Comparison of ENCODE assay signal across 30 cellular contexts in the genomic region with DNA sequence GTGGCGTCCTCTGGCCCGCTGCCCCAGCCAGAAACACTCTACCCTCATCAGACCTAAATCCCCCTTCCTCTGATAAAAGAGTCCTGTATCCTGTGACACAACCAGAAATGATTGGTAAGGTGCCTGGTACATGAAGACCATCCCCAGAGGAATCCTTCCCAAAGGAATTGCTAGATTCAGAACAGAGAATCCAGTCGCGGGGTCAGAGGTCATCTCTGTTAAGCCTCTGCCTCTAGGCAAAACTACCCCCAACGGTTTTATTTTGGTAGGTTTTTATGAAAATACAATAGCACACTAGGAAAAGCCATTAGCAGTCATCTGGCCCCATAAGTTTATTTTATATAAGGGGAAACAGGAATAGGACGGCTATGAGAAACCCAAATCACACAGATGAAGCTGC.
"Had no signal": no experiment of that assay in that cellular context is flagged by ENCODE, and none has a peak within 500 bp of the region (broad histone marks: within the 10 kb centered on the region; RNA-seq: fewer than 3 reads in every experiment).

No MANE protein-coding gene starts in this region.

- H3K4me1 ChIP-seq: ascending aorta, breast epithelium, colonic mucosa had no signal

- H3K27ac Mint-ChIP-seq: activated B cell treated with CpG ODN at 0.5 μM for 24 hours; activated CD4-positive, alpha-beta memory T cell treated with anti-CD3 and anti-CD28 coated beads for 36 hours; activated CD4-positive, alpha-beta T cell treated with anti-CD3 and anti-CD28 coated beads for 36 hours; activated CD4-positive, alpha-beta T cell treated with anti-CD3 and anti-CD28 coated beads, Interleukin-2, amount 10 ng/mL, durations not matched to agents 24 days and 14 days; activated CD8-positive, alpha-beta memory T cell treated with anti-CD3 and anti-CD28 coated beads, Interleukin-2, amount 10 ng/mL, durations not matched to agents 7 days and 5 days; activated CD8-positive, alpha-beta T cell treated with anti-CD3 and anti-CD28 coated beads, Interleukin-2, amount 10 ng/mL, durations not matched to agents 7 days and 5 days; activated naive CD4-positive, alpha-beta T cell treated with anti-CD3 and anti-CD28 coated beads for 36 hours; activated naive CD4-positive, alpha-beta T cell treated with anti-CD3 and anti-CD28 coated beads, Interleukin-2, amount 50 U/mL, for 24 hours; activated naive CD8-positive, alpha-beta T cell treated with anti-CD3 and anti-CD28 coated beads for 36 hours; activated T-helper 1 cell treated with anti-CD3 and anti-CD28 coated beads, Interleukin-12 subunit alpha, Interleukin-12 subunit beta, Interleukin-2, Interleukin-4 antibody, amounts not matched to agents 30 ng/mL and 10 ng/mL and 1 ng/mL, durations not matched to agents 14 hours and 24 hours and 36 hours; activated T-helper 2 cell treated with anti-CD3 and anti-CD28 coated beads, Interferon-gamma antibody, Interleukin-2, Interleukin-4, amounts not matched to agents 10 μg/mL and 5 μg/mL and 100 μg/mL, durations not matched to agents 14 hours and 24 hours and 36 hours; brain; T-helper 17 cell; T-helper 2 cell treated with Interferon-gamma antibody and Interleukin-4, amounts not matched to agents 5 μg/mL and 100 μg/mL, for 36 hours had no signal

- H3K9me3 Mint-ChIP-seq: activated B cell treated with CpG ODN at 0.5 μM for 24 hours; activated CD4-positive, alpha-beta memory T cell treated with anti-CD3 and anti-CD28 coated beads for 36 hours; activated CD4-positive, alpha-beta T cell treated with anti-CD3 and anti-CD28 coated beads, Interleukin-2, amount 10 ng/mL, durations not matched to agents 24 days and 14 days; activated naive CD4-positive, alpha-beta T cell treated with anti-CD3 and anti-CD28 coated beads for 36 hours; activated naive CD4-positive, alpha-beta T cell treated with anti-CD3 and anti-CD28 coated beads, Interleukin-2, amount 50 U/mL, for 24 hours; activated naive CD8-positive, alpha-beta T cell treated with anti-CD3 and anti-CD28 coated beads for 36 hours; activated T-helper 1 cell treated with anti-CD3 and anti-CD28 coated beads, Interleukin-12 subunit alpha, Interleukin-12 subunit beta, Interleukin-2, Interleukin-4 antibody, amounts not matched to agents 30 ng/mL and 10 ng/mL and 1 ng/mL, durations not matched to agents 14 hours and 24 hours and 36 hours; activated T-helper 2 cell treated with anti-CD3 and anti-CD28 coated beads, Interferon-gamma antibody, Interleukin-2, Interleukin-4, amounts not matched to agents 10 μg/mL and 5 μg/mL and 100 μg/mL, durations not matched to agents 14 hours and 24 hours and 36 hours; T-helper 2 cell treated with Interferon-gamma antibody and Interleukin-4, amounts not matched to agents 5 μg/mL and 100 μg/mL, for 36 hours had no signal

- H3K36me3 ChIP-seq: ascending aorta, breast epithelium, cardiac muscle cell, colonic mucosa, WERI-Rb-1 had no signal

- H3K4me1 Mint-ChIP-seq: activated CD4-positive, alpha-beta T cell treated with anti-CD3 and anti-CD28 coated beads for 36 hours; activated CD4-positive, alpha-beta T cell treated with anti-CD3 and anti-CD28 coated beads, Interleukin-2, amount 10 ng/mL, durations not matched to agents 24 days and 14 days; activated CD8-positive, alpha-beta memory T cell treated with anti-CD3 and anti-CD28 coated beads, Interleukin-2, amount 10 ng/mL, durations not matched to agents 7 days and 5 days; activated naive CD4-positive, alpha-beta T cell treated with anti-CD3 and anti-CD28 coated beads, Interleukin-2, amount 50 U/mL, for 24 hours; activated naive CD8-positive, alpha-beta T cell treated with anti-CD3 and anti-CD28 coated beads for 36 hours; brain had no signal

- H3K4me3 Mint-ChIP-seq: activated B cell treated with CpG ODN at 0.5 μM for 24 hours; activated CD4-positive, alpha-beta memory T cell treated with anti-CD3 and anti-CD28 coated beads for 36 hours; activated CD4-positive, alpha-beta T cell treated with anti-CD3 and anti-CD28 coated beads for 36 hours; activated CD4-positive, alpha-beta T cell treated with anti-CD3 and anti-CD28 coated beads, Interleukin-2, amount 10 ng/mL, durations not matched to agents 24 days and 14 days; activated CD8-positive, alpha-beta memory T cell treated with anti-CD3 and anti-CD28 coated beads, Interleukin-2, amount 10 ng/mL, durations not matched to agents 7 days and 5 days; activated CD8-positive, alpha-beta T cell treated with anti-CD3 and anti-CD28 coated beads, Interleukin-2, amount 10 ng/mL, durations not matched to agents 7 days and 5 days; activated naive CD4-positive, alpha-beta T cell treated with anti-CD3 and anti-CD28 coated beads for 36 hours; activated naive CD4-positive, alpha-beta T cell treated with anti-CD3 and anti-CD28 coated beads, Interleukin-2, amount 50 U/mL, for 24 hours; activated naive CD8-positive, alpha-beta T cell treated with anti-CD3 and anti-CD28 coated beads for 36 hours; activated T-helper 1 cell treated with anti-CD3 and anti-CD28 coated beads, Interleukin-12 subunit alpha, Interleukin-12 subunit beta, Interleukin-2, Interleukin-4 antibody, amounts not matched to agents 30 ng/mL and 10 ng/mL and 1 ng/mL, durations not matched to agents 14 hours and 24 hours and 36 hours; brain; T-helper 17 cell; T-helper 2 cell treated with Interferon-gamma antibody and Interleukin-4, amounts not matched to agents 5 μg/mL and 100 μg/mL, for 36 hours had no signal

- H3K36me3 Mint-ChIP-seq: activated CD4-positive, alpha-beta memory T cell treated with anti-CD3 and anti-CD28 coated beads for 36 hours; activated CD8-positive, alpha-beta memory T cell treated with anti-CD3 and anti-CD28 coated beads, Interleukin-2, amount 10 ng/mL, durations not matched to agents 7 days and 5 days; activated naive CD4-positive, alpha-beta T cell treated with anti-CD3 and anti-CD28 coated beads, Interleukin-2, amount 50 U/mL, for 24 hours; activated naive CD8-positive, alpha-beta T cell treated with anti-CD3 and anti-CD28 coated beads for 36 hours; brain had no signal

- H3K27ac ChIP-seq: ascending aorta, breast epithelium, cardiac muscle cell, colonic mucosa, WERI-Rb-1 had no signal

- H3K27me3 ChIP-seq: ascending aorta, breast epithelium, colonic mucosa had no signal

- DNase-seq: activated B cell treated with CpG ODN at 0.5 μM for 24 hours; activated CD4-positive, alpha-beta memory T cell treated with anti-CD3 and anti-CD28 coated beads for 36 hours; activated CD4-positive, alpha-beta T cell treated with anti-CD3 and anti-CD28 coated beads for 36 hours; activated CD4-positive, alpha-beta T cell treated with anti-CD3 and anti-CD28 coated beads, Interleukin-2, amount 10 ng/mL, durations not matched to agents 24 days and 14 days; activated CD8-positive, alpha-beta memory T cell treated with anti-CD3 and anti-CD28 coated beads, Interleukin-2, amount 10 ng/mL, durations not matched to agents 7 days and 5 days; activated CD8-positive, alpha-beta memory T cell treated with anti-CD3 and anti-CD28 coated beads, Interleukin-2, amount 50 U/mL, for 4 hours; activated CD8-positive, alpha-beta T cell treated with anti-CD3 and anti-CD28 coated beads, Interleukin-2, amount 10 ng/mL, durations not matched to agents 7 days and 5 days; activated effector memory CD4-positive, alpha-beta T cell treated with anti-CD3 and anti-CD28 coated beads, Interleukin-2, amount 50 U/mL, for 16 hours; activated naive CD4-positive, alpha-beta T cell treated with anti-CD3 and anti-CD28 coated beads for 36 hours; activated naive CD8-positive, alpha-beta T cell treated with anti-CD3 and anti-CD28 coated beads for 36 hours; activated T-cell treated with anti-CD3 and anti-CD28 coated beads, Interleukin-2, amount 50 U/mL, for 1 hour; activated T-cell treated with anti-CD3 and anti-CD28 coated beads, Interleukin-2, amount 50 U/mL, for 48 hours; central memory CD4-positive, alpha-beta T cell; cerebellar nuclear complex; colonic mucosa; effector CD8-positive, alpha-beta T cell; foreskin fibroblast; T-helper 17 cell; T1000; WERI-Rb-1 had no signal

- H3K4me3 ChIP-seq: ascending aorta, breast epithelium, cardiac muscle cell, colonic mucosa had no signal

- H3K9me3 ChIP-seq: ascending aorta, breast epithelium, colonic mucosa had no signal

- ATAC-seq: activated CD4-positive, alpha-beta T cell treated with anti-CD3 and anti-CD28 coated beads for 36 hours; activated CD4-positive, CD25-positive, alpha-beta regulatory T cell treated with anti-CD3 and anti-CD28 coated beads, Interleukin-2, amount 50 U/mL, for 24 hours; activated CD8-positive, alpha-beta memory T cell treated with anti-CD3 and anti-CD28 coated beads, Interleukin-2, amount 10 ng/mL, durations not matched to agents 7 days and 5 days; activated CD8-positive, alpha-beta T cell treated with anti-CD3 and anti-CD28 coated beads, Interleukin-2, amount 10 ng/mL, durations not matched to agents 7 days and 5 days; esophagus mucosa; T-helper 17 cell had no signal
